ENCODE assay signal across 17 cellular contexts in the genomic region with DNA sequence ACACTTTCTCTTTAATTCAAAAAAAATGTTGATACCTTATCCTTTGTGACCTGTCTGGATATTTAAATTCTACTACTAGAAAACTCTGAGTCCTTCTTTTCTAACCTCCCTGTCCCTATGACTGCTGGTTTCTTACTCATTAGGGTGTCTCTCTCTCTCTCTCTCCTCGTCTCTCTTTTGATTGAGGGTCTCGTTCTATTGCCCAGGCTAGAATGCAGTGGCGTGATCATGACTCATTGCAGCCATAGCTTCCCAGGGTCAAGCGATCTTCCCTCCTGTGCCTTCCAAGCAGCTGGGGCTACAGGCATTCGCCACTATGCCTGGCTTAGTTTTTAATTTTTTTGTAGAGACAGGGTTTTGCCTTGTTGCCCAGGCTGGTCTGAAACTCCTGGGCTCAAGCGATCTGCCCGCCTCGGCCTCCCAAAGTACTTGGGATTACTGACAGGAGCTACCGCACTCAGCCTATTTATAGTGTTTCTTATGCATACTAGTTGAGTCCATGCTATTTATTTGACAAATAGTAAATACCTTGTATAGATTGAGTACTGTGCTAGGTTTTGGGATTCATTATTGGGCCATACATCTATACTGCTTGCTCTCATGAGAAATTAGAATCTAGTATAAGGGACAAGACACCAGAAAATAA.
DNase-seq lines count a peak whose midpoint lies in the region; ATAC-seq and TF ChIP-seq lines count a peak whose summit lies in the region.
"Had no signal": no experiment of that assay in that cellular context is flagged by ENCODE, and none has a peak within 500 bp of the region (broad histone marks: within the 10 kb centered on the region; RNA-seq: fewer than 3 reads in every experiment).

No MANE protein-coding gene starts in this region.

- no peak overlapping the region for H3K9ac ChIP-seq in mesendoderm (ENCODE audit: low read length)

- peaks cover 5% of the 10 kb centered on the region for H3K4me1 Mint-ChIP-seq in CD8-positive, alpha-beta T cell (ENCODE audit: low read depth)

- no peaks in the 10 kb centered on the region for H3K4me1 ChIP-seq in CD8-positive, alpha-beta T cell (ENCODE audit: insufficient read depth, low read length)
- H3K4me1 ChIP-seq in HEK293 (ENCODE audit: control insufficient read depth, insufficient read depth, low read length) (0 out of 2 replicates have a peak, but pooled peaks cover 2% of the 10 kb centered on the region), mesendoderm (ENCODE audit: control insufficient read depth, low read depth, low read length) (no peaks in the 10 kb centered on the region)

- no peaks in the 10 kb centered on the region for H3K9me3 ChIP-seq in CD8-positive, alpha-beta T cell (ENCODE audit: low read length)
- no peaks in the 10 kb centered on the region for H3K9me3 ChIP-seq in HEK293 (ENCODE audit: control insufficient read depth, insufficient read depth, low read depth, low read length)

- no peak for ATAC-seq in CD8-positive, alpha-beta T cell
- ATAC-seq in GM18870 (IDR thresholded peaks at IDR 0.05; ENCODE audit: unreplicated experiment), result no peak
- ATAC-seq in GM21526 (IDR thresholded peaks at IDR 0.05; ENCODE audit: low FRiP score, unreplicated experiment), result no peak
- no peak for ATAC-seq in GM21381 (IDR thresholded peaks at IDR 0.05; ENCODE audit: unreplicated experiment)
- ATAC-seq: activated CD4-positive, alpha-beta T cell treated with anti-CD3 and anti-CD28 coated beads for 36 hours; activated naive CD4-positive, alpha-beta T cell treated with anti-CD3 and anti-CD28 coated beads, Interleukin-2, amount 50 U/mL, for 72 hours had no signal

- no peaks in the 10 kb centered on the region for H3K27me3 Mint-ChIP-seq in CD8-positive, alpha-beta T cell (ENCODE audit: low read depth)
- H3K27me3 Mint-ChIP-seq: activated CD4-positive, alpha-beta T cell treated with anti-CD3 and anti-CD28 coated beads for 36 hours had no signal

- no peak overlapping the region for H3K4ac ChIP-seq in mesendoderm (ENCODE audit: low read depth, low read length)

- H4K8ac ChIP-seq in mesendoderm (ENCODE audit: low read depth, low read length), result no peak overlapping the region

- H2BK5ac ChIP-seq in mesendoderm (ENCODE audit: low read length), result no peak overlapping the region

- H3K79me1 ChIP-seq in mesendoderm (ENCODE audit: low read length), result peaks cover 5% of the 10 kb centered on the region

- H4K5ac ChIP-seq in mesendoderm (ENCODE audit: low read length), result no peak overlapping the region

- peaks cover 11% of the 10 kb centered on the region for H3K36me3 ChIP-seq in CD8-positive, alpha-beta T cell (ENCODE audit: insufficient read depth, low read length)
- H3K36me3 ChIP-seq in HEK293 (ENCODE audit: control insufficient read depth in 2 of 2, insufficient read depth in 1 of 2, low read length in 2 of 2), result peaks cover 61 to 69% of the 10 kb centered on the region in 2 experiments
- peaks cover 3% of the 10 kb centered on the region for H3K36me3 ChIP-seq in mesendoderm (ENCODE audit: control insufficient read depth, insufficient read depth, low read length)

- H3K4me2 ChIP-seq in mesendoderm (ENCODE audit: low read length), result no peak overlapping the region

- no CpG with 5 or more reads among the region's 9 CpGs for WGBS in mesendoderm (ENCODE audit: extremely low coverage, insufficient coverage, low lambda C conversion rate)

- H3K27ac ChIP-seq in CD8-positive, alpha-beta T cell (ENCODE audit: low read depth, low read length), result no peak overlapping the region
- H3K27ac ChIP-seq in HEK293 (ENCODE audit: extremely low read depth, low read depth, low read length), result no peak overlapping the region
- no peak overlapping the region for H3K27ac ChIP-seq in mesendoderm (ENCODE audit: low read depth, low read length)

- no peak overlapping the region for H3K18ac ChIP-seq in mesendoderm (ENCODE audit: low read length)

- H3K4me3 Mint-ChIP-seq in CD8-positive, alpha-beta T cell, result no peak overlapping the region
- H3K4me3 Mint-ChIP-seq: activated CD4-positive, alpha-beta T cell treated with anti-CD3 and anti-CD28 coated beads for 36 hours had no signal

- H3K9me3 Mint-ChIP-seq in CD8-positive, alpha-beta T cell, result no peaks in the 10 kb centered on the region
- H3K9me3 Mint-ChIP-seq: activated naive CD4-positive, alpha-beta T cell treated with anti-CD3 and anti-CD28 coated beads, Interleukin-2, amount 50 U/mL, for 72 hours had no signal

- no peak overlapping the region for H3K4me3 ChIP-seq in CD8-positive, alpha-beta T cell (ENCODE audit: low read depth, low read length)
- H3K4me3 ChIP-seq in HEK293 (ENCODE audit: low read depth, low read length), result no peak overlapping the region
- no peak overlapping the region for H3K4me3 ChIP-seq in mesendoderm (ENCODE audit: low read length)

- CTCF ChIA-PET in CD8-positive, alpha-beta T cell (lab: Charles Lee), result no interaction called here
- CTCF ChIA-PET in HEK293 (lab: Yijun Ruan, JAX), result no interaction called here

- H3K79me2 ChIP-seq in mesendoderm (ENCODE audit: control insufficient read depth, insufficient read depth, low read length), result peaks cover 5% of the 10 kb centered on the region

- intact Hi-C loops in CD8-positive, alpha-beta T cell (cut with DNase I, micrococcal nuclease), result loop anchor here in 1 of 2 experiments (5.0 kb wide), 1 partner anchor 83 kb away; no protein-coding TSS in a partner anchor

- H3K36me3 Mint-ChIP-seq in CD8-positive, alpha-beta T cell, result peaks cover 58% of the 10 kb centered on the region
- H3K36me3 Mint-ChIP-seq: activated naive CD4-positive, alpha-beta T cell treated with anti-CD3 and anti-CD28 coated beads, Interleukin-2, amount 50 U/mL, for 72 hours had no signal

- H3K27me3 ChIP-seq in CD8-positive, alpha-beta T cell (ENCODE audit: insufficient read depth, low read length), result no peaks in the 10 kb centered on the region
- H3K27me3 ChIP-seq in mesendoderm (ENCODE audit: insufficient read depth, low read length, poor library complexity), result no peaks in the 10 kb centered on the region

- no peak for TF ChIP-seq CTCF in CD8-positive, alpha-beta T cell (IDR thresholded peaks at IDR 0.05)
- no peak for TF ChIP-seq CTCF in HEK293 (tag by site-specific recombination; IDR thresholded peaks at IDR 0.05)

- H3K27ac Mint-ChIP-seq in CD8-positive, alpha-beta T cell, result peak overlapping the region; percentile 14
- H3K27ac Mint-ChIP-seq: activated CD4-positive, alpha-beta T cell treated with anti-CD3 and anti-CD28 coated beads for 36 hours; activated naive CD4-positive, alpha-beta T cell treated with anti-CD3 and anti-CD28 coated beads, Interleukin-2, amount 50 U/mL, for 72 hours had no signal

- H2AK5ac ChIP-seq in mesendoderm (ENCODE audit: low read length), result no peak overlapping the region

- no peak overlapping the region for H3K56ac ChIP-seq in mesendoderm (ENCODE audit: low read length)

- no peak overlapping the region for H2BK120ac ChIP-seq in mesendoderm (ENCODE audit: low read depth, low read length)

- no peak overlapping the region for H2BK15ac ChIP-seq in mesendoderm (replicated peaks; ENCODE audit: low read depth)

- POLR2A ChIA-PET in CD8-positive, alpha-beta T cell (lab: Charles Lee), result no interaction called here
- POLR2A ChIA-PET in HEK293 (lab: Yijun Ruan, JAX), result no interaction called here

- no peak for DNase-seq in CD8-positive, alpha-beta T cell
- peak; percentile 36 for DNase-seq in brain pericyte (ENCODE audit: low read depth, low spot score)
- DNase-seq in mesendoderm, result peak; percentile 15
- DNase-seq in effector CD8-positive, alpha-beta T cell (lab: John Stamatoyannopoulos, UW), result no peak
- DNase-seq: activated CD4-positive, alpha-beta T cell treated with anti-CD3 and anti-CD28 coated beads for 36 hours; activated T-cell treated with anti-CD3 and anti-CD28 coated beads for 4 hours; Kasumi-1; kidney; NCI-H1436; NCI-H2227 treated with DMSO at 0.1 percent for 48 hours; SHP77; T1000 had no signal

- no peak overlapping the region for H3K23ac ChIP-seq in mesendoderm (ENCODE audit: low read length)

TF ChIP-seq in HEK293, 187 proteins besides CTCF, POLR2A, EP300 and RAD21:
- TF ChIP-seq ZNF169 (tag by site-specific recombination; IDR thresholded peaks at IDR 0.05), result no peak
- TF ChIP-seq ZFP69B (tag by site-specific recombination; IDR thresholded peaks at IDR 0.05), result no peak
- TF ChIP-seq ZNF596 (tag by site-specific recombination; IDR thresholded peaks at IDR 0.05), result peak; percentile 66
- no peak for TF ChIP-seq ZNF701 (tag by site-specific recombination; IDR thresholded peaks at IDR 0.05)
- TF ChIP-seq ZNF146 (tag by site-specific recombination; IDR thresholded peaks at IDR 0.05), result no peak
- TF ChIP-seq FEZF1 (tag by site-specific recombination; IDR thresholded peaks at IDR 0.05), result no peak

Comparison
In these comparisons a context has a peak if more than half of its experiments do, and no peak if none do; other contexts are left out.
1. DNase-seq: peak in brain pericyte (single experiment) and mesendoderm (single experiment); none in CD8-positive, alpha-beta T cell (0 of 7) and effector CD8-positive, alpha-beta T cell (single experiment).